ENCODE assay signal across 8 cellular contexts in genomic region chr17:2042355-2042929, GRCh38. TPM values are rescaled to one million over a fixed set of nuclear protein-coding genes. Genes with fewer than 3 reads are reported as not detected.
DNase-seq lines count a peak whose midpoint lies in the region; ATAC-seq and TF ChIP-seq lines count a peak whose summit lies in the region.

No MANE protein-coding gene starts in this region.

- 15% methylated on average over 21 of the region's 21 CpGs for WGBS in urinary bladder

- H3K9me3 Mint-ChIP-seq in memory B cell = no peaks in the 10 kb centered on the region

- H3K36me3 ChIP-seq in urinary bladder (ENCODE audit: insufficient read depth) = peaks cover 4% of the 10 kb centered on the region

- H3K4me3 Mint-ChIP-seq in memory B cell = peak overlapping the region; percentile 98

- ATAC-seq in memory B cell (ENCODE audit: low read depth) (no peak), HG02571 (IDR thresholded peaks at IDR 0.05; ENCODE audit: unreplicated experiment) (no peak)

- H3K27ac ChIP-seq in urinary bladder (ENCODE audit: low read depth) = peak overlapping the region; percentile 68

- H3K36me3 Mint-ChIP-seq in memory B cell = peaks cover 15% of the 10 kb centered on the region

- H3K27ac Mint-ChIP-seq in memory B cell = peak overlapping the region; percentile 98

- peak; percentile 42 for TF ChIP-seq CTCF in GM12873 (IDR thresholded peaks at IDR 0.05; ENCODE audit: insufficient read depth, low read depth, low read length, missing control alignments)
- TF ChIP-seq CTCF in choroid plexus epithelial cell (conservative IDR thresholded peaks at IDR 0.05; ENCODE audit: low read depth, low read length) = peak; percentile 71

- peaks cover 15% of the 10 kb centered on the region for H3K4me1 Mint-ChIP-seq in memory B cell

- DNase-seq in NCI-H748 (lab: John Stamatoyannopoulos, UW; ENCODE audit: unreplicated experiment) = peak; percentile 71
- DNase-seq in choroid plexus epithelial cell (ENCODE audit: low read depth) = peak; percentile 78
- no peak for DNase-seq in memory B cell (ENCODE audit: low spot score in 2 of 2)
- no peak for DNase-seq in NK-92 treated with Interleukin-12 subunit alpha and Interleukin-12 subunit beta, amount 100 ng/mL, for 24 hours (lab: John Stamatoyannopoulos, UW)
- DNase-seq in GM03348 (ENCODE audit: low spot score) = no peak

- no peaks in the 10 kb centered on the region for H3K27me3 Mint-ChIP-seq in memory B cell

- peak overlapping the region; percentile 88 for H3K4me3 ChIP-seq in choroid plexus epithelial cell (ENCODE audit: low read depth, low read length)
- H3K4me3 ChIP-seq in urinary bladder (ENCODE audit: low read depth, low read length) = peak overlapping the region; percentile 57

- H3K4me1 ChIP-seq in urinary bladder (ENCODE audit: insufficient read depth) = no peaks in the 10 kb centered on the region

RNA-seq across cellular contexts. Expression of gene OVCA2, which starts 0.6 kb away (rescaled TPM):
- total RNA-seq in urinary bladder = 9.5 TPM
- 40.1 TPM for polyA plus RNA-seq in urinary bladder

RNA-seq across cellular contexts. Expression of gene HIC1, which starts 12.5 kb away (rescaled TPM):
- 31.4 TPM for total RNA-seq in urinary bladder
- 19.2 TPM for polyA plus RNA-seq in urinary bladder

RNA-seq across cellular contexts. Expression of gene DPH1, which starts 12.5 kb away (rescaled TPM):
- total RNA-seq in urinary bladder = 17.4 TPM
- polyA plus RNA-seq in urinary bladder = 36.5 TPM

RNA-seq across cellular contexts. Expression of gene RTN4RL1, which starts 17.3 kb away (rescaled TPM):
- total RNA-seq in urinary bladder = 1.3 TPM
- polyA plus RNA-seq in urinary bladder = 4.5 TPM

Comparison
In these comparisons a context has a peak if more than half of its experiments do, and no peak if none do; other contexts are left out.
1. DNase-seq: peak in NCI-H748 (single experiment) and choroid plexus epithelial cell (single experiment); none in memory B cell (0 of 2), NK-92 treated with Interleukin-12 subunit alpha and Interleukin-12 subunit beta, amount 100 ng/mL, for 24 hours (single experiment) and GM03348 (single experiment).